8 cellular contexts compared by ENCODE assay signal in the genomic region with DNA sequence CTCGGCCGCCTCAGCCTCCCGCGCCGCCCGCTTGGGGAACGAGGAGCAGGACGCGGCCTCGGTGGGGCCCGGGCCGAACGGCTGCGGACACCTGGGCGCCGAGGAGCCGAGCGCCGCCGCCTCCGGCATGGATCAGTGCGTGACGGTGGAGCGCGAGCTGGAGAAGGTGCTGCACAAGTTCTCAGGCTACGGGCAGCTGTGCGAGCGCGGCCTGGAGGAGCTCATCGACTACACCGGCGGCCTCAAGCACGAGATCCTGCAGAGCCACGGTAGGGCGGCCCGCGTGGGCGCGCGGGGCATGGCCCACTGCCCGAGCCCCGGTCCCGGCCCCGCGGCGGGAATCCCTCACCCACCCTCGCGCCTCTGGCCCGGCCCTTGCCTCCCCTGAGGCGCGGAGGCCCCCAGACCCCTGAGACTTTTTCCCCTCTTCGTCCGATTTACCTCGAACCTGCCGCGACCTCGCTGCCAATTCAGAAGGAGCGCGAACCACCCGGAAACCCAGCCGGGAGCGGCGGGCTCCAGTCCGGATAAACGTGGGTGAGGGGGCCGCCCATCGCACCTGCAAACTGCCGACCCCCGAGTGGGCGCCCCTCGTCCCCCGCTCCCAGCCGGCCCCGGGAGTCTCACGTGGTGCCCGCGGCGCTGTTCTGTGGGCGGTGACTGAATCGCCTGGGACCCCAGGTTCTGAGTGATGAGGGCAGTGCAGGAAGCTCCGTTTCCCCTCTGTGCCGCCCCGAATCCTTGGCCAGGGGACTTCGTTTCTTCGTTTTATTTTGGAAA. TPM values are rescaled to one million over a fixed set of nuclear protein-coding genes. Genes with fewer than 3 reads are reported as not detected.
DNase-seq lines count a peak whose midpoint lies in the region; ATAC-seq and TF ChIP-seq lines count a peak whose summit lies in the region.
"Not testable (repeated sequence)": the region's sequence is repeated elsewhere in the genome, so short reads cannot be mapped to it uniquely, and the experiment has no call there.

No MANE protein-coding gene starts in this region.

- H3K4me3 Mint-ChIP-seq in stimulated activated naive CD8-positive, alpha-beta T cell treated with anti-CD3 and anti-CD28 coated beads, Interleukin-15, Interleukin-2, amounts not matched to agents 100 ng/mL and 50 ng/mL, for 24 hours = peak overlapping the region; percentile 86

- peak overlapping the region; percentile 52 for H3K27ac Mint-ChIP-seq in stimulated activated naive CD8-positive, alpha-beta T cell treated with anti-CD3 and anti-CD28 coated beads, Interleukin-15, Interleukin-2, amounts not matched to agents 100 ng/mL and 50 ng/mL, for 24 hours

- H3K27me3 Mint-ChIP-seq in stimulated activated naive CD8-positive, alpha-beta T cell treated with anti-CD3 and anti-CD28 coated beads, Interleukin-15, Interleukin-2, amounts not matched to agents 100 ng/mL and 50 ng/mL, for 24 hours = not testable (repeated sequence)

- H3K9me3 ChIP-seq in ascending aorta, heart left ventricle: not testable (repeated sequence)

- H3K36me3 Mint-ChIP-seq in stimulated activated naive CD8-positive, alpha-beta T cell treated with anti-CD3 and anti-CD28 coated beads, Interleukin-15, Interleukin-2, amounts not matched to agents 100 ng/mL and 50 ng/mL, for 24 hours (ENCODE audit: low read depth) = not testable (repeated sequence)

- intact Hi-C loops in ascending aorta (cut with DNase I); heart left ventricle (cut with DNase I): not testable (repeated sequence)

- H3K4me1 ChIP-seq in ascending aorta, heart left ventricle: not testable (repeated sequence)

- peak; percentile 49 for DNase-seq in EL
- peak; percentile 20 for DNase-seq in H7
- DNase-seq in KBM-7 = peak; percentile 36
- DNase-seq in UCSD-AML1 (lab: John Stamatoyannopoulos, UW; ENCODE audit: unreplicated experiment) = peak; percentile 48
- peak in 1 of 2 donors; percentile 70 for DNase-seq in ascending aorta (ENCODE audit: low spot score in 2 of 2)
- peak; percentile 24 to 75 (median 49) for DNase-seq in heart left ventricle
- DNase-seq in omental fat pad (ENCODE audit: low spot score) = not testable (repeated sequence)

- TF ChIP-seq CTCF in ascending aorta (IDR thresholded peaks at IDR 0.05); heart left ventricle (IDR thresholded peaks at IDR 0.05); omental fat pad (IDR thresholded peaks at IDR 0.05): not testable (repeated sequence)

- peak in 2 of 4 donors; percentile 1 to 4 for ATAC-seq in heart left ventricle
- ATAC-seq in omental fat pad (ENCODE audit: low FRiP score) = peak; percentile 53

- peak overlapping the region; percentile 83 to 86 for H3K27ac ChIP-seq in ascending aorta
- peak overlapping the region; percentile 83 to 95 (median 90) for H3K27ac ChIP-seq in heart left ventricle

- not testable (repeated sequence) for H3K36me3 ChIP-seq in H7 (replicated peaks; ENCODE audit: control insufficient read depth, insufficient read depth, low read length); ascending aorta; heart left ventricle

- WGBS in heart left ventricle, 4 donors = 0 to 1% (median 0%) methylated on average over 20 to 80 of the region's 85 CpGs; no CpG with 5 or more reads in 1 of the 4 donors

- not testable (repeated sequence) for H3K27me3 ChIP-seq in H7 (ENCODE audit: control insufficient read depth, insufficient read depth, low read length); ascending aorta; heart left ventricle

- TF ChIP-seq POLR2A in heart left ventricle (IDR thresholded peaks at IDR 0.05) = not testable (repeated sequence)

- H3K4me3 ChIP-seq in H7 (ENCODE audit: insufficient read depth, low read depth, low read length) (peak overlapping the region; percentile 68), ascending aorta (peak overlapping the region; percentile 65 to 88), heart left ventricle (peak overlapping the region; percentile 52 to 87 (median 72))

- in situ Hi-C loops in KBM-7 (cut with MboI; ENCODE audit: low pct_unique_long_range_greater_than_20kb, low sequenced_read_pairs) = not testable (repeated sequence)

- H3K4me1 Mint-ChIP-seq in stimulated activated naive CD8-positive, alpha-beta T cell treated with anti-CD3 and anti-CD28 coated beads, Interleukin-15, Interleukin-2, amounts not matched to agents 100 ng/mL and 50 ng/mL, for 24 hours (ENCODE audit: low read depth) = not testable (repeated sequence)

- H3K9me3 Mint-ChIP-seq in stimulated activated naive CD8-positive, alpha-beta T cell treated with anti-CD3 and anti-CD28 coated beads, Interleukin-15, Interleukin-2, amounts not matched to agents 100 ng/mL and 50 ng/mL, for 24 hours = not testable (repeated sequence)

RNA-seq across cellular contexts. Expression of a gene that starts 0.6 kb away (rescaled TPM):
- 46.8 and 66.7 TPM in 2 replicates for total RNA-seq in H7 (2014; rRNA removed; shearing (Covaris generic))
- 17.7 TPM for total RNA-seq in ascending aorta
- total RNA-seq in heart left ventricle = 100 to 1,000 TPM in 4 of 9 donors, 10 to 100 TPM in 5; 56.2 to 148 (median 91.7) TPM
- polyA plus RNA-seq in heart left ventricle = 10 to 100 TPM; 29.9 to 62.6 TPM
- total RNA-seq in omental fat pad = 10 to 100 TPM; 30.6 to 55.6 (median 46.3) TPM
